ENCODE assay signal across 12 cellular contexts in genomic region chr5:173670130-173670591, GRCh38. TPM values are rescaled to one million over a fixed set of nuclear protein-coding genes. Genes with fewer than 3 reads are reported as not detected.
DNase-seq lines count a peak whose midpoint lies in the region; ATAC-seq and TF ChIP-seq lines count a peak whose summit lies in the region.
"Had no signal": no experiment of that assay in that cellular context is flagged by ENCODE, and none has a peak within 500 bp of the region (broad histone marks: within the 10 kb centered on the region; RNA-seq: fewer than 3 reads in every experiment).

No MANE protein-coding gene starts in this region.

- no peak for TF ChIP-seq CTCF in HFFc6 (IDR thresholded peaks at IDR 0.05)
- TF ChIP-seq CTCF in left lung (IDR thresholded peaks at IDR 0.05) = no peak
- no peak for TF ChIP-seq CTCF in thoracic aorta (IDR thresholded peaks at IDR 0.05)
- TF ChIP-seq CTCF in GM13977 (IDR thresholded peaks at IDR 0.05; ENCODE audit: extremely low read depth, insufficient read depth, missing control alignments) = no peak

- peaks cover 15% of the 10 kb centered on the region for H3K27me3 Mint-ChIP-seq in HFFc6 (ENCODE audit: insufficient read depth)

- H3K9me3 Mint-ChIP-seq in HFFc6 = no peaks in the 10 kb centered on the region
- H3K9me3 Mint-ChIP-seq: activated naive CD4-positive, alpha-beta T cell treated with anti-CD3 and anti-CD28 coated beads, Interleukin-2, amount 50 U/mL, for 24 hours had no signal

- H3K27ac ChIP-seq in left lung (no peak overlapping the region), thoracic aorta (no peak overlapping the region)
- H3K27ac ChIP-seq: KMS-11 had no signal

- peak overlapping the region; percentile 54; the same call in 1 of the 2 replicates for H3K4me3 Mint-ChIP-seq in HFFc6
- H3K4me3 Mint-ChIP-seq: activated CD4-positive, alpha-beta memory T cell treated with anti-CD3 and anti-CD28 coated beads for 36 hours; activated naive CD4-positive, alpha-beta T cell treated with anti-CD3 and anti-CD28 coated beads, Interleukin-2, amount 50 U/mL, for 24 hours had no signal

- H3K36me3 ChIP-seq in left lung (no peaks in the 10 kb centered on the region), thoracic aorta (no peaks in the 10 kb centered on the region)

- H3K36me3 Mint-ChIP-seq in HFFc6 (ENCODE audit: low read depth) = no peaks in the 10 kb centered on the region; the same call in 1 of the 2 replicates
- H3K36me3 Mint-ChIP-seq: activated CD4-positive, alpha-beta memory T cell treated with anti-CD3 and anti-CD28 coated beads for 36 hours; activated naive CD4-positive, alpha-beta T cell treated with anti-CD3 and anti-CD28 coated beads, Interleukin-2, amount 50 U/mL, for 24 hours had no signal

- H3K4me1 Mint-ChIP-seq in HFFc6 (ENCODE audit: low read depth) = peaks cover 22% of the 10 kb centered on the region
- H3K4me1 Mint-ChIP-seq: activated naive CD4-positive, alpha-beta T cell treated with anti-CD3 and anti-CD28 coated beads, Interleukin-2, amount 50 U/mL, for 24 hours had no signal

- DNase-seq in HFFc6 (peak; percentile 9), cerebellar cortex (ENCODE audit: low spot score) (peak; percentile 50), left lung (no peak), thoracic aorta (ENCODE audit: low spot score) (no peak), GM13977 (ENCODE audit: low spot score) (no peak), ecto neural progenitor cell (ENCODE audit: low spot score) (no peak), left colon (no peak)
- DNase-seq: activated CD4-positive, alpha-beta memory T cell treated with anti-CD3 and anti-CD28 coated beads for 36 hours; EL; NCI-H2227 treated with DMSO at 0.1 percent for 48 hours had no signal

- intact Hi-C loops in left lung (cut with DNase I) (no loop called here), left colon (cut with DNase I, micrococcal nuclease) (no loop called here)

- in situ Hi-C loops in GM13977 (cut with MboI; ENCODE audit: low pct_unique_long_range_greater_than_20kb, low sequenced_read_pairs, unreplicated experiment) = no loop called here

- ATAC-seq in left lung (peak; percentile 35), thoracic aorta (ENCODE audit: insufficient number of reproducible peaks, low FRiP score, low read depth) (no peak), left colon (no peak)

- H3K27me3 ChIP-seq in left lung (no peaks in the 10 kb centered on the region), thoracic aorta (replicated peaks; ENCODE audit: insufficient read depth) (no peaks in the 10 kb centered on the region)

- no peak overlapping the region for H3K4me3 ChIP-seq in left lung
- H3K4me3 ChIP-seq in thoracic aorta = peak overlapping the region; percentile 57

- H3K4me1 ChIP-seq in left lung = peaks cover 0 to 19% of the 10 kb centered on the region in 2 donors
- H3K4me1 ChIP-seq in thoracic aorta (ENCODE audit: control insufficient read depth in 1 of 2, low read depth in 2 of 2) = peaks cover 6 to 21% of the 10 kb centered on the region in 2 donors

- H3K27ac Mint-ChIP-seq in HFFc6 = no peak overlapping the region
- H3K27ac Mint-ChIP-seq: activated CD4-positive, alpha-beta memory T cell treated with anti-CD3 and anti-CD28 coated beads for 36 hours; activated naive CD4-positive, alpha-beta T cell treated with anti-CD3 and anti-CD28 coated beads, Interleukin-2, amount 50 U/mL, for 24 hours had no signal

- no peaks in the 10 kb centered on the region for H3K9me3 ChIP-seq in left lung
- H3K9me3 ChIP-seq in thoracic aorta = no peaks in the 10 kb centered on the region

RNA-seq across cellular contexts. Expression of gene BOD1, which starts 53.7 kb away (rescaled TPM):
- total RNA-seq in HFFc6 (2021; fragmentation: NEBNext Ultra II Directional; extraction: Animal tissue kit (Norgen Biotek cat#: 25700)) = 10 to 100 TPM; 47.5 to 52.4 (median 50.9) TPM
- total RNA-seq in left lung (10 to 100 TPM; 37.4 to 39.3 TPM), thoracic aorta (10 to 100 TPM; 30.2 to 44.7 TPM), left colon (10 to 100 TPM; 22.5 to 23.8 TPM)

Comparison
In these comparisons a context has a peak if more than half of its experiments do, and no peak if none do; other contexts are left out.
1. DNase-seq: peak in HFFc6 (single experiment) and cerebellar cortex (single experiment); none in left lung (0 of 2), thoracic aorta (single experiment), GM13977 (single experiment), ecto neural progenitor cell (single experiment) and left colon (0 of 2).